ENCODE assay signal across 23 cellular contexts in genomic region chr6:56739836-56740815, GRCh38.
DNase-seq lines count a peak whose midpoint lies in the region; ATAC-seq and TF ChIP-seq lines count a peak whose summit lies in the region.
"Had no signal": no experiment of that assay in that cellular context is flagged by ENCODE, and none has a peak within 500 bp of the region (broad histone marks: within the 10 kb centered on the region; RNA-seq: fewer than 3 reads in every experiment).

No MANE protein-coding gene starts in this region.

- H3K4me1 ChIP-seq in breast epithelium (no peaks in the 10 kb centered on the region), lung (ENCODE audit: control insufficient read depth in 2 of 2, insufficient read depth in 2 of 2, low read length in 2 of 2) (peaks cover 2 to 5% of the 10 kb centered on the region in 2 donors)

- H3K36me3 ChIP-seq in breast epithelium (no peaks in the 10 kb centered on the region), lung (ENCODE audit: control insufficient read depth in 2 of 2, insufficient read depth in 2 of 2, low read length in 2 of 2) (no peaks in the 10 kb centered on the region)
- H3K36me3 ChIP-seq: upper lobe of right lung had no signal

- H3K27me3 ChIP-seq in breast epithelium, result no peaks in the 10 kb centered on the region
- no peaks in the 10 kb centered on the region for H3K27me3 ChIP-seq in lung (ENCODE audit: control insufficient read depth, insufficient read depth)
- H3K27me3 ChIP-seq: upper lobe of right lung had no signal

- H3K27me3 Mint-ChIP-seq in MCF 10A (ENCODE audit: insufficient read depth, unreplicated experiment), result no peaks in the 10 kb centered on the region
- H3K27me3 Mint-ChIP-seq in dendritic cell treated with granulocyte-macrophage colony-stimulating factor and Interleukin-4, amounts not matched to agents 40 ng/mL and 50 ng/mL, for 4 days, result no peaks in the 10 kb centered on the region
- peaks cover 13% of the 10 kb centered on the region for H3K27me3 Mint-ChIP-seq in activated CD4-positive, alpha-beta T cell treated with anti-CD3 and anti-CD28 coated beads, Interleukin-2, amount 10 ng/mL, durations not matched to agents 24 days and 14 days

- intact Hi-C loops in MCF 10A (cut with micrococcal nuclease), result no loop called here
- intact Hi-C loops in breast epithelium (cut with DNase I; ENCODE audit: low total_unique reads), result no loop called here
- intact Hi-C loops in dendritic cell treated with granulocyte-macrophage colony-stimulating factor and Interleukin-4, amounts not matched to agents 40 ng/mL and 50 ng/mL, for 4 days (cut with micrococcal nuclease), result no loop called here
- intact Hi-C loops in activated CD4-positive, alpha-beta T cell treated with anti-CD3 and anti-CD28 coated beads, Interleukin-2, amount 10 ng/mL, durations not matched to agents 24 days and 14 days (cut with micrococcal nuclease), result no loop called here

- peaks cover 6% of the 10 kb centered on the region for H3K36me3 Mint-ChIP-seq in MCF 10A (ENCODE audit: insufficient read depth, unreplicated experiment)
- peaks cover under 1% of the 10 kb centered on the region for H3K36me3 Mint-ChIP-seq in dendritic cell treated with granulocyte-macrophage colony-stimulating factor and Interleukin-4, amounts not matched to agents 40 ng/mL and 50 ng/mL, for 4 days (ENCODE audit: low read depth)
- no peaks in the 10 kb centered on the region for H3K36me3 Mint-ChIP-seq in activated CD4-positive, alpha-beta T cell treated with anti-CD3 and anti-CD28 coated beads, Interleukin-2, amount 10 ng/mL, durations not matched to agents 24 days and 14 days (ENCODE audit: low read depth)
- H3K36me3 Mint-ChIP-seq: activated naive CD4-positive, alpha-beta T cell treated with anti-CD3 and anti-CD28 coated beads, Interleukin-2, amount 50 U/mL, for 72 hours had no signal

- BruUV-seq in MCF 10A (replicated peaks; lab: Mats Ljungman, UMichigan), result no TSS peak

- H3K27ac ChIP-seq in breast epithelium (no peak overlapping the region), lung (ENCODE audit: low read depth in 1 of 2, low read length in 1 of 2) (peak overlapping the region; percentile 17 to 30), substantia nigra (ENCODE audit: low read depth, low read length, poor library complexity, severe bottlenecking) (peak overlapping the region; percentile 11)
- H3K27ac ChIP-seq: epithelial cell of prostate, HL-60, RWPE1, upper lobe of right lung, VCaP had no signal

- peak overlapping the region; percentile 4 for H3K27ac Mint-ChIP-seq in MCF 10A (ENCODE audit: low read depth, unreplicated experiment)
- H3K27ac Mint-ChIP-seq in dendritic cell treated with granulocyte-macrophage colony-stimulating factor and Interleukin-4, amounts not matched to agents 40 ng/mL and 50 ng/mL, for 4 days, result peak overlapping the region; percentile 31
- no peak overlapping the region for H3K27ac Mint-ChIP-seq in activated CD4-positive, alpha-beta T cell treated with anti-CD3 and anti-CD28 coated beads, Interleukin-2, amount 10 ng/mL, durations not matched to agents 24 days and 14 days
- H3K27ac Mint-ChIP-seq: activated naive CD4-positive, alpha-beta T cell treated with anti-CD3 and anti-CD28 coated beads, Interleukin-2, amount 50 U/mL, for 72 hours; CD4-positive, alpha-beta T cell had no signal

- DNase-seq in MCF 10A (ENCODE audit: unreplicated experiment) (no peak), breast epithelium (ENCODE audit: low spot score in 2 of 2) (no peak), lung (ENCODE audit: low spot score) (no peak), substantia nigra (lab: John Stamatoyannopoulos, UW) (peak in 1 of 49 donors; percentile 6)
- DNase-seq in activated CD4-positive, alpha-beta T cell treated with anti-CD3 and anti-CD28 coated beads, Interleukin-2, amount 10 ng/mL, durations not matched to agents 24 days and 14 days, result no peak
- no peak for DNase-seq in stimulated activated CD4-positive, alpha-beta T cell treated with anti-CD3 and anti-CD28 coated beads, Interleukin-4, amount 100 ng/mL, for 4 hours
- DNase-seq: 8988T; activated CD4-positive, alpha-beta T cell treated with anti-CD3 and anti-CD28 coated beads, Interleukin-2, amount 50 U/mL, for 1 hour; CD4-positive, alpha-beta T cell; cerebellar nuclear complex; DMS153; effector CD4-positive, alpha-beta T cell; left ventricle myocardium superior; NCI-H1092 treated with DMSO at 0.1 percent for 48 hours; NCI-H1930; upper lobe of right lung had no signal

- no peak for TF ChIP-seq CTCF in MCF 10A (IDR thresholded peaks at IDR 0.05; ENCODE audit: unreplicated experiment)
- no peak for TF ChIP-seq CTCF in breast epithelium (IDR thresholded peaks at IDR 0.05)
- no peak for TF ChIP-seq CTCF in lung (IDR thresholded peaks at IDR 0.05; ENCODE audit: control extremely low read depth, extremely low read depth)

- 98 to 100% methylated on average over 8 of the region's 8 CpGs for WGBS in lung, 2 donors

- H3K4me1 Mint-ChIP-seq in MCF 10A (ENCODE audit: insufficient read depth, unreplicated experiment), result peaks cover 50% of the 10 kb centered on the region
- peaks cover 28% of the 10 kb centered on the region for H3K4me1 Mint-ChIP-seq in dendritic cell treated with granulocyte-macrophage colony-stimulating factor and Interleukin-4, amounts not matched to agents 40 ng/mL and 50 ng/mL, for 4 days (ENCODE audit: low read depth)
- no peaks in the 10 kb centered on the region for H3K4me1 Mint-ChIP-seq in activated CD4-positive, alpha-beta T cell treated with anti-CD3 and anti-CD28 coated beads, Interleukin-2, amount 10 ng/mL, durations not matched to agents 24 days and 14 days

- CTCF ChIA-PET in MCF 10A (lab: Yijun Ruan, JAX), result interaction anchor here (0.6 to 1.2 kb wide), 6 partner anchors 10 to 111 kb away, joined by 3 to 4 read pairs (median 3); no protein-coding TSS in a partner anchor

- POLR2A ChIA-PET in MCF 10A (lab: Yijun Ruan, JAX), result interaction anchor here (1.1 to 3.6 kb wide), 4 partner anchors 11 to 101 kb away, joined by 3 to 35 read pairs (median 4); no protein-coding TSS in a partner anchor

- H3K9me3 ChIP-seq in breast epithelium, result no peaks in the 10 kb centered on the region
- no peaks in the 10 kb centered on the region for H3K9me3 ChIP-seq in lung (ENCODE audit: control insufficient read depth in 2 of 2, insufficient read depth in 1 of 2, low read length in 1 of 2)
- H3K9me3 ChIP-seq: upper lobe of right lung had no signal

- no peak overlapping the region for H3K4me3 ChIP-seq in breast epithelium
- no peak overlapping the region for H3K4me3 ChIP-seq in lung
- H3K4me3 ChIP-seq: upper lobe of right lung had no signal

- TF ChIP-seq POLR2A in breast epithelium (IDR thresholded peaks at IDR 0.05), result no peak

- no peaks in the 10 kb centered on the region for H3K9me3 Mint-ChIP-seq in MCF 10A (ENCODE audit: unreplicated experiment)
- H3K9me3 Mint-ChIP-seq in dendritic cell treated with granulocyte-macrophage colony-stimulating factor and Interleukin-4, amounts not matched to agents 40 ng/mL and 50 ng/mL, for 4 days, result no peaks in the 10 kb centered on the region
- no peaks in the 10 kb centered on the region for H3K9me3 Mint-ChIP-seq in activated CD4-positive, alpha-beta T cell treated with anti-CD3 and anti-CD28 coated beads, Interleukin-2, amount 10 ng/mL, durations not matched to agents 24 days and 14 days
- H3K9me3 Mint-ChIP-seq: activated naive CD4-positive, alpha-beta T cell treated with anti-CD3 and anti-CD28 coated beads, Interleukin-2, amount 50 U/mL, for 72 hours; CD4-positive, alpha-beta T cell had no signal

- H3K4me3 Mint-ChIP-seq in MCF 10A (ENCODE audit: unreplicated experiment), result peak overlapping the region; percentile 13
- H3K4me3 Mint-ChIP-seq in dendritic cell treated with granulocyte-macrophage colony-stimulating factor and Interleukin-4, amounts not matched to agents 40 ng/mL and 50 ng/mL, for 4 days, result no peak overlapping the region
- no peak overlapping the region for H3K4me3 Mint-ChIP-seq in activated CD4-positive, alpha-beta T cell treated with anti-CD3 and anti-CD28 coated beads, Interleukin-2, amount 10 ng/mL, durations not matched to agents 24 days and 14 days
- H3K4me3 Mint-ChIP-seq: CD4-positive, alpha-beta T cell had no signal

- ATAC-seq in lung (ENCODE audit: insufficient read depth, low FRiP score) (no peak), HG02623 (IDR thresholded peaks at IDR 0.05; ENCODE audit: unreplicated experiment) (no peak)
- ATAC-seq: activated naive CD4-positive, alpha-beta T cell treated with anti-CD3 and anti-CD28 coated beads, Interleukin-2, amount 50 U/mL, for 72 hours; left ventricle myocardium superior; upper lobe of right lung had no signal

Comparison
In these comparisons a context has a peak if more than half of its experiments do, and no peak if none do; other contexts are left out.
1. H3K27ac ChIP-seq: peak in lung (2 of 2) and substantia nigra (single experiment); none in breast epithelium (0 of 2).